1 cellular context compared by ENCODE assay signal in the genomic region with DNA sequence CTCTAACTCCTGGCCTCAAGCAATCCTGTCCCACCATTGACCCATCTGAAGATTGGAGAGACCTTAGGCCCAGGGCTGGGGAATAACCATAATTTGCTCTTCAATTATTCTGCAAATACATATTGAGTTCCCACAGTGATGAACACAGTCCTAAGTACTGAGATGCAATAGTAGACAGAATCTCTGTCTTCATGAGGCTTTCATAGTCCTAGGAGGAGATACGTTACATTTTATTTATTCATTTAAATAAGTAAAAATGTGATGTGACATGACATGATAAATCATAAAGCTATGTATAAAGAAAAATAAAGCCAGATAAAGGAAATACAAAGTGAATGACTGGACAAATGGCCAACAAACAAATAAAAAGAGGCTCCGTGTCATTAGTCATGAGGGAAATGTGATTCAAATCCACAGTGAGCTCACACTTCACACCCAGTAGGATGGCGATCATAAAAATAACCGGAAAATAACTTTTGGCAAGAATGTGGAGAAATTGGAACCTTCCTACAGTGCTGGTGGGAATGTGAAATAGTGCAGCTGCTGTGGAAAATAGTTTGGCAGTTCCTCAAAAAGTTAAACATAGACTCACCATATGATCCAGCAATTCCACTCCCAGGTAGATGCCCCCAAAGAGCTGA.
TF ChIP-seq lines count a peak whose summit lies in the region.

No MANE protein-coding gene starts in this region.

TF ChIP-seq in SK-N-SH, 30 proteins besides CTCF, POLR2A, EP300 and RAD21 (continued from another document):
- TF ChIP-seq, protein P1, sequence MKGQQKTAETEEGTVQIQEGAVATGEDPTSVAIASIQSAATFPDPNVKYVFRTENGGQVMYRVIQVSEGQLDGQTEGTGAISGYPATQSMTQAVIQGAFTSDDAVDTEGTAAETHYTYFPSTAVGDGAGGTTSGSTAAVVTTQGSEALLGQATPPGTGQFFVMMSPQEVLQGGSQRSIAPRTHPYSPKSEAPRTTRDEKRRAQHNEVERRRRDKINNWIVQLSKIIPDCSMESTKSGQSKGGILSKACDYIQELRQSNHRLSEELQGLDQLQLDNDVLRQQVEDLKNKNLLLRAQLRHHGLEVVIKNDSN (IDR thresholded peaks at IDR 0.05; ENCODE audit: borderline replicate concordance, low read depth), result no peak
- TF ChIP-seq SIN3A (IDR thresholded peaks at IDR 0.05; ENCODE audit: borderline replicate concordance, low read depth, low read length) (no peak), JUND (IDR thresholded peaks at IDR 0.05) (peak; percentile 59), SMC3 (IDR thresholded peaks at IDR 0.05; ENCODE audit: low read depth, low read length) (no peak), RFX5 (IDR thresholded peaks at IDR 0.05; ENCODE audit: low read length) (no peak), TEAD4 (IDR thresholded peaks at IDR 0.05; ENCODE audit: borderline replicate concordance, insufficient read depth) (peak; percentile 72; the same call in 1 of the 2 replicates)
- TF ChIP-seq, protein P2, sequence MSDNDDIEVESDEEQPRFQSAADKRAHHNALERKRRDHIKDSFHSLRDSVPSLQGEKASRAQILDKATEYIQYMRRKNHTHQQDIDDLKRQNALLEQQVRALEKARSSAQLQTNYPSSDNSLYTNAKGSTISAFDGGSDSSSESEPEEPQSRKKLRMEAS (IDR thresholded peaks at IDR 0.05; ENCODE audit: low read depth), result no peak
TF ChIP-seq in SK-N-SH: peak in this region for 9.
